In the genomic region with DNA sequence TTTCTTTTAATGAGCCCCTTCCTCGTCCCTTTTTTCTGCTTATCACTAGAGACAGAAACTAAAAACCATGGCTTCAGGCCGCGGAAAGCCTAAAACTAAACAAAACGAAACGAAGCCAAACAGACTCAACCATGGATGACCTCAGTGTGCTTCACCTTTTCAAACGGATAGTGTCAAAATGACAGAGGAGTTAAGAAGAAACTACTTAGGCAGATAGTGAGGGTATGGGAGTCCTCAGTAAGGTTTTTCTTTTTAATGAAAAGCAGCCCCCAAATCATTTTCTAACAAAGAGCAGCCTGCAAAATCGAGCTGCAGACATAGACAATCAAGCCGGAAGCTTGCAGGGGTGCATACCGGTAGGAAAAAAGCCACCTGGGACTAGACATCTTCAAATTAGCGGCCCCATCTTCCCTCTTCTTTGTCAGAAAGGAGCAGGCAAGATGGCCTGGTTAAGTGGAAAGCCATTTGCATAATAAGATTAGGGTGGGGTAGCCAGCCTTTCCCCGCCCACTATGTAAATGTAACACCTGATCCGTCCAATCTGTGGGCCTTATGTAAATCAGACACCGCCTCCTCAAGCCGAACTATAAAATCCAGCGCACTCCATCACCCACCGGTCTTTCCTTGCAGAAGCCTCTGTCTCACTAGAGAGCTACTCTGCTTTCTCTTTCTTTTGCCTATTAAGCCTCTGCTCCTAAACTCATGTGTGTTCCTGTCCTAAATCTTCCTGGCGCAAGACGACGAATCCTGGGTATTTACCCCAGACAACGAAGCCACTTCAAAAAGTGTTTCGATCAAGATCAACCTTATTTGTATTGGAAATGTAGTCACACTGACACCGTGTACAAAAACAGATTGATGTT, we compare ENCODE assay signal across 12 cellular contexts. TPM values are rescaled to one million over a fixed set of nuclear protein-coding genes. Genes with fewer than 3 reads are reported as not detected.
DNase-seq lines count a peak whose midpoint lies in the region; ATAC-seq and TF ChIP-seq lines count a peak whose summit lies in the region.
"Had no signal": no experiment of that assay in that cellular context is flagged by ENCODE, and none has a peak within 500 bp of the region (broad histone marks: within the 10 kb centered on the region; RNA-seq: fewer than 3 reads in every experiment).

No MANE protein-coding gene starts in this region.

- H3K27ac Mint-ChIP-seq in activated CD8-positive, alpha-beta T cell treated with anti-CD3 and anti-CD28 coated beads for 36 hours, result no peak overlapping the region

- H3K27me3 ChIP-seq in heart left ventricle, result peaks cover 0 to 13% (median 0%) of the 10 kb centered on the region in 9 donors

- no peak for TF ChIP-seq POLR2A in heart left ventricle (IDR thresholded peaks at IDR 0.05)

- no peaks in the 10 kb centered on the region for H3K4me1 ChIP-seq in heart left ventricle
- H3K4me1 ChIP-seq: esophagus muscularis mucosa, tibial artery had no signal

- in situ Hi-C loops in KBM-7 (cut with MboI; ENCODE audit: low pct_unique_long_range_greater_than_20kb, low sequenced_read_pairs), result no loop called here

- H3K9me3 ChIP-seq in heart left ventricle, result no peaks in the 10 kb centered on the region
- H3K9me3 ChIP-seq: esophagus muscularis mucosa, tibial artery had no signal

- DNase-seq in DMS53 treated with DMSO at 0.1 percent for 48 hours (lab: John Stamatoyannopoulos, UW; ENCODE audit: unreplicated experiment), result peak; percentile 36
- peak; percentile 23 for DNase-seq in KBM-7
- DNase-seq in OCI-M1 (lab: John Stamatoyannopoulos, UW), result peak; percentile 75
- DNase-seq in iPS-NIHi7 (ENCODE audit: extremely low spot score), result peak; percentile 57
- no peak for DNase-seq in SHP77 (lab: John Stamatoyannopoulos, UW)
- no peak for DNase-seq in activated CD8-positive, alpha-beta T cell treated with anti-CD3 and anti-CD28 coated beads for 36 hours
- no peak for DNase-seq in heart left ventricle
- DNase-seq: T-helper 2 cell, tibial artery had no signal

- no peaks in the 10 kb centered on the region for H3K9me3 Mint-ChIP-seq in activated CD8-positive, alpha-beta T cell treated with anti-CD3 and anti-CD28 coated beads for 36 hours

- WGBS in heart left ventricle, 4 donors, result 85 to 89% (median 87%) methylated on average over 22 of the region's 22 CpGs

- no peak overlapping the region for H3K27ac ChIP-seq in heart left ventricle
- H3K27ac ChIP-seq: esophagus muscularis mucosa, tibial artery had no signal

- ATAC-seq in GM21423 (IDR thresholded peaks at IDR 0.05; ENCODE audit: unreplicated experiment) (no peak), heart left ventricle (no peak)
- no peak for ATAC-seq in activated CD8-positive, alpha-beta T cell treated with anti-CD3 and anti-CD28 coated beads for 36 hours
- ATAC-seq: left lobe of liver had no signal

- POLR2A ChIA-PET in activated CD8-positive, alpha-beta T cell treated with anti-CD3 and anti-CD28 coated beads for 36 hours (lab: Charles Lee), result no interaction called here

- H3K36me3 ChIP-seq in heart left ventricle, result no peaks in the 10 kb centered on the region
- H3K36me3 ChIP-seq: esophagus muscularis mucosa, tibial artery had no signal

- CTCF ChIA-PET in activated CD8-positive, alpha-beta T cell treated with anti-CD3 and anti-CD28 coated beads for 36 hours (lab: Charles Lee), result no interaction called here

- intact Hi-C loops in activated CD8-positive, alpha-beta T cell treated with anti-CD3 and anti-CD28 coated beads for 36 hours (cut with micrococcal nuclease), result loop anchor here (10.0 kb wide), 1 partner anchor 143 kb away; a partner anchor contains a TSS
- intact Hi-C loops in heart left ventricle (cut with DNase I), result loop anchor here in 4 of 10 donors (10.0 kb wide), 5 partner anchors 143 to 783 kb away; a partner anchor contains a TSS

- TF ChIP-seq CTCF in activated CD8-positive, alpha-beta T cell treated with anti-CD3 and anti-CD28 coated beads for 36 hours (IDR thresholded peaks at IDR 0.05), result no peak
- TF ChIP-seq CTCF in heart left ventricle (IDR thresholded peaks at IDR 0.05), result no peak

- no peaks in the 10 kb centered on the region for H3K36me3 Mint-ChIP-seq in activated CD8-positive, alpha-beta T cell treated with anti-CD3 and anti-CD28 coated beads for 36 hours (ENCODE audit: low read depth)

- no peak overlapping the region for H3K4me3 ChIP-seq in heart left ventricle
- H3K4me3 ChIP-seq: esophagus muscularis mucosa, tibial artery had no signal

- peaks cover under 1% of the 10 kb centered on the region for H3K27me3 Mint-ChIP-seq in activated CD8-positive, alpha-beta T cell treated with anti-CD3 and anti-CD28 coated beads for 36 hours

- H3K4me3 Mint-ChIP-seq in activated CD8-positive, alpha-beta T cell treated with anti-CD3 and anti-CD28 coated beads for 36 hours, result no peak overlapping the region

- peaks cover 22% of the 10 kb centered on the region for H3K4me1 Mint-ChIP-seq in activated CD8-positive, alpha-beta T cell treated with anti-CD3 and anti-CD28 coated beads for 36 hours (ENCODE audit: low read depth)

RNA-seq across cellular contexts. Expression of a gene that starts 6.2 kb away (rescaled TPM):
- total RNA-seq in activated CD8-positive, alpha-beta T cell treated with anti-CD3 and anti-CD28 coated beads for 36 hours, result 1 to 10 TPM; 1.9 to 2.0 TPM
- 10 to 100 TPM in 3 of 9 donors, 1 to 10 TPM in 6; 6.1 to 11.4 (median 6.9) TPM for total RNA-seq in heart left ventricle
- 10 to 100 TPM in 1 of 2 donors, 1 to 10 TPM in 1; 3.6 to 13.9 TPM for polyA plus RNA-seq in heart left ventricle

Comparison
In these comparisons a context has a peak if more than half of its experiments do, and no peak if none do; other contexts are left out.
1. DNase-seq: peak in DMS53 treated with DMSO at 0.1 percent for 48 hours (single experiment), KBM-7 (single experiment), OCI-M1 (single experiment) and iPS-NIHi7 (single experiment); none in SHP77 (0 of 2), activated CD8-positive, alpha-beta T cell treated with anti-CD3 and anti-CD28 coated beads for 36 hours (single experiment) and heart left ventricle (0 of 5).